29 cellular contexts compared by ENCODE assay signal in the genomic region with DNA sequence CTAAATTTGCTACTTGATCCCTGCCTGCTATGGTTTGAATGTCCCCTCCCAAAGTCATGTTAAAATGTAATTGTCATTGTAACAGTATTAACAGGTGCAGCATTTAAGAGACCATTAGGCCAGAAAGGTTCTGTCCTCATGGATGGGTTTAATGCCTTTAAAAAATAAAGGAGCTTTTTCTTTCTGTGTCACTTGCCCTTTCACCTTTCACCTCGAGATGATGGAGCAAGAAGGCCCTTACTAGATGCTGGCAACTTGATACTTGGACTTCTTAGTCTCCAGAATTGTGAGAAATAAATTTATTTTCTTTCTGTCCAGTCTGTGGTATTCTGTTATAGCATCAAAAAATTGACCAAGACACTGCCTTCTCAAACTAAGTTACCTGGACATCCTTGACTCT.
"Had no signal": no experiment of that assay in that cellular context is flagged by ENCODE, and none has a peak within 500 bp of the region (broad histone marks: within the 10 kb centered on the region; RNA-seq: fewer than 3 reads in every experiment).

No MANE protein-coding gene starts in this region.

- H3K36me3 ChIP-seq: adrenal gland, brain microvascular endothelial cell, breast epithelium had no signal

- DNase-seq: activated B cell treated with CpG ODN at 0.5 μM for 24 hours; activated CD4-positive, alpha-beta memory T cell treated with anti-CD3 and anti-CD28 coated beads for 36 hours; activated CD4-positive, alpha-beta T cell treated with anti-CD3 and anti-CD28 coated beads for 4 hours; activated CD4-positive, alpha-beta T cell treated with anti-CD3 and anti-CD28 coated beads, Interleukin-2, amount 10 ng/mL, durations not matched to agents 24 days and 14 days; activated CD4-positive, alpha-beta T cell treated with anti-CD3 and anti-CD28 coated beads, Interleukin-2, amount 50 U/mL, for 1 hour; activated CD4-positive, alpha-beta T cell treated with anti-CD3 and anti-CD28 coated beads, Interleukin-2, amount 50 U/mL, for 4 hours; activated CD4-positive, CD25-positive, alpha-beta regulatory T cell treated with anti-CD3 and anti-CD28 coated beads, Interleukin-2, amount 50 U/mL, for 72 hours; activated CD8-positive, alpha-beta memory T cell treated with anti-CD3 and anti-CD28 coated beads, Interleukin-2, amount 50 U/mL, for 4 hours; activated CD8-positive, alpha-beta T cell treated with anti-CD3 and anti-CD28 coated beads for 36 hours; activated effector memory CD4-positive, alpha-beta T cell treated with Interleukin-2 at 50 U/mL for 16 hours; activated gamma-delta T cell; activated naive CD4-positive, alpha-beta T cell treated with anti-CD3 and anti-CD28 coated beads, Interleukin-2, amount 10 ng/mL, durations not matched to agents 7 days and 5 days; activated naive CD4-positive, alpha-beta T cell treated with Interleukin-2 at 50 U/mL for 16 hours; activated T-cell treated with anti-CD3 and anti-CD28 coated beads for 4 hours; activated T-cell treated with anti-CD3 and anti-CD28 coated beads, Interleukin-2, amount 50 U/mL, for 1 hour; activated T-cell treated with anti-CD3 and anti-CD28 coated beads, Interleukin-2, amount 50 U/mL, for 4 hours; adrenal gland; amniotic stem cell; aorta; body of pancreas; brain microvascular endothelial cell; central memory CD4-positive, alpha-beta T cell; T-helper 1 cell; T-helper 2 cell; T-helper 9 cell had no signal

- H3K4me3 ChIP-seq: adrenal gland, body of pancreas, breast epithelium had no signal

- FAIRE-seq: astrocyte, TTC549 had no signal

- ATAC-seq: activated CD8-positive, alpha-beta T cell treated with anti-CD3 and anti-CD28 coated beads for 36 hours; activated T-cell treated with anti-CD3 and anti-CD28 coated beads, Interleukin-2, amount 50 U/mL, for 4 hours; body of pancreas had no signal

- H3K9me3 ChIP-seq: breast epithelium had no signal

- H3K4me1 ChIP-seq: adrenal gland, body of pancreas, breast epithelium had no signal

- H3K27ac ChIP-seq: adrenal gland, body of pancreas, brain microvascular endothelial cell, breast epithelium, VCaP had no signal

- H3K27me3 ChIP-seq: adrenal gland, body of pancreas, brain microvascular endothelial cell, breast epithelium had no signal
